ENCODE assay signal across 1 cellular context in the genomic region with DNA sequence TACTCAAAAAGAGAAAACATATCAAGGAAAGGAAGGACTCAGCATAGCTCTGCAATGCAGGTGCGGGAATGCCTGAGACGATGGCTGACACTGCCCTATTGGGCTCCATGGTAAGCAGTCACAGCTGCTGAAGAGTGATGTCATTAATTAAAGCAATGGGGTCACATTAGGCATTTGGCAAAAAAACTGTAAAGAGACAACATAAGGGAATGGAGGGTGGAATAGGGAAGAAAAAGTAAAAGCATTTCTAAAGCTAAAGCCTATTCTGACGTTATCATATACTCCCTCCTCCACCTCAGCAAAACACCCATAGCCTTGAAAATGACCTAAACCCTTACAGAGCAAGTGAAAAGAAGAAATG.
A peak's percentile ranks its signal among the peaks of the same experiment; 100 is the strongest.
TF ChIP-seq lines count a peak whose summit lies in the region.

No MANE protein-coding gene starts in this region.

TF ChIP-seq in H1, 55 proteins besides CTCF, POLR2A, EP300 and RAD21:
- TF ChIP-seq SIX5 (IDR thresholded peaks at IDR 0.05; ENCODE audit: low read depth, low read length) (no peak), YY1 (IDR thresholded peaks at IDR 0.05; ENCODE audit: low read depth, low read length) (0 out of 2 replicates have a peak, but pooled peaks have one; percentile 24), CBX5 (IDR thresholded peaks at IDR 0.05; ENCODE audit: low read depth, low read length) (no peak), POLR2AphosphoS5 (IDR thresholded peaks at IDR 0.05; ENCODE audit: low read depth, low read length) (no peak), CREB1 (IDR thresholded peaks at IDR 0.05) (peak; percentile 51; the same call in 1 of the 2 replicates), BACH1 (IDR thresholded peaks at IDR 0.05; ENCODE audit: low read length) (no peak)
